8 cellular contexts compared by ENCODE assay signal in the genomic region with DNA sequence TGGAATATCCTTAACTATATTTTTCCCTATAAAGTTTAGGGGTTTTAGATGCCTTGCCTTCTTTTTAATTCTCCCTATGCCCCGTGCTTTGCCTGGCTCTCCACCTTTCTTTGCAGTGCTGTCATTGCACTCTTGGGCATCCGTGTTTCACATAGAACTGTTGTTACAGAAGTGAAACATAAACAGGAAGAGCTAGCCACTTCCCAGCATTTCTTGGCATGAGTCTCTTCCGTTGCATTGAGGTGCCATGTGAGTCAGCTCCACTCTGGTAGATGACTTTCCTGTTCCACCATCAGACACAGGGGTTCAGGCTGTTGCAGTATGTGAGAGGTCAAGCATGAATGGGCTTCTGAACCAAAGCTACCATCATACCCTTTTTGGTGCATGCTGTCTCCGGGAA.
DNase-seq lines count a peak whose midpoint lies in the region; ATAC-seq and TF ChIP-seq lines count a peak whose summit lies in the region.

No MANE protein-coding gene starts in this region.

- H3K9me3 ChIP-seq in right cardiac atrium (ENCODE audit: control insufficient read depth, low read length) (no peaks in the 10 kb centered on the region), thoracic aorta (no peaks in the 10 kb centered on the region)

- peak overlapping the region; percentile 56 for H3K27ac Mint-ChIP-seq in activated naive CD4-positive, alpha-beta T cell treated with anti-CD3 and anti-CD28 coated beads, Interleukin-2, amount 10 ng/mL, durations not matched to agents 7 days and 5 days

- peak; percentile 29 for DNase-seq in activated CD4-positive, alpha-beta T cell treated with anti-CD3 and anti-CD28 coated beads for 48 hours
- no peak for DNase-seq in activated CD4-positive, alpha-beta T cell treated with anti-CD3 and anti-CD28 coated beads, Interleukin-2, amount 50 U/mL, for 1 hour
- peak; percentile 94 for DNase-seq in LHCN-M2 (ENCODE audit: low read depth)
- DNase-seq in activated naive CD4-positive, alpha-beta T cell treated with anti-CD3 and anti-CD28 coated beads, Interleukin-2, amount 10 ng/mL, durations not matched to agents 7 days and 5 days, result peak; percentile 50
- peak in 1 of 3 donors; percentile 32 for DNase-seq in right cardiac atrium
- peak; percentile 15 for DNase-seq in thoracic aorta (ENCODE audit: low spot score)
- DNase-seq in NCI-H446 (lab: John Stamatoyannopoulos, UW), result no peak
- no peak for DNase-seq in retina

- H3K27me3 ChIP-seq in right cardiac atrium (ENCODE audit: control insufficient read depth, insufficient read depth) (no peaks in the 10 kb centered on the region), thoracic aorta (replicated peaks; ENCODE audit: insufficient read depth) (no peaks in the 10 kb centered on the region)

- TF ChIP-seq CTCF in thoracic aorta (IDR thresholded peaks at IDR 0.05), result no peak

- ATAC-seq in right cardiac atrium, result peak; percentile 75 to 93
- ATAC-seq in thoracic aorta (ENCODE audit: insufficient number of reproducible peaks, low FRiP score, low read depth), result peak; percentile 77

- WGBS in right cardiac atrium, result 43% methylated on average over 4 of the region's 4 CpGs

- intact Hi-C loops in right cardiac atrium (cut with DNase I), result no loop called here

- H3K36me3 Mint-ChIP-seq in activated naive CD4-positive, alpha-beta T cell treated with anti-CD3 and anti-CD28 coated beads, Interleukin-2, amount 10 ng/mL, durations not matched to agents 7 days and 5 days, result no peaks in the 10 kb centered on the region

- no peaks in the 10 kb centered on the region for H3K9me3 Mint-ChIP-seq in activated naive CD4-positive, alpha-beta T cell treated with anti-CD3 and anti-CD28 coated beads, Interleukin-2, amount 10 ng/mL, durations not matched to agents 7 days and 5 days

- peaks cover 3% of the 10 kb centered on the region for H3K27me3 Mint-ChIP-seq in activated naive CD4-positive, alpha-beta T cell treated with anti-CD3 and anti-CD28 coated beads, Interleukin-2, amount 10 ng/mL, durations not matched to agents 7 days and 5 days

- CTCF ChIA-PET in activated naive CD4-positive, alpha-beta T cell treated with anti-CD3 and anti-CD28 coated beads, Interleukin-2, amount 10 ng/mL, durations not matched to agents 7 days and 5 days (lab: Charles Lee), result interaction anchor here (0.7 to 2.3 kb wide), 10 partner anchors 9 to 228 kb away, joined by 3 to 19 read pairs (median 6); no protein-coding TSS in a partner anchor

- H3K4me3 Mint-ChIP-seq in activated naive CD4-positive, alpha-beta T cell treated with anti-CD3 and anti-CD28 coated beads, Interleukin-2, amount 10 ng/mL, durations not matched to agents 7 days and 5 days, result peak overlapping the region; percentile 58

- H3K4me1 Mint-ChIP-seq in activated naive CD4-positive, alpha-beta T cell treated with anti-CD3 and anti-CD28 coated beads, Interleukin-2, amount 10 ng/mL, durations not matched to agents 7 days and 5 days, result peaks cover 41% of the 10 kb centered on the region

- H3K27ac ChIP-seq in right cardiac atrium (ENCODE audit: low read length), result no peak overlapping the region
- H3K27ac ChIP-seq in thoracic aorta, result peak overlapping the region; percentile 31 to 59

- no peak overlapping the region for H3K4me3 ChIP-seq in right cardiac atrium (ENCODE audit: low read length)
- peak overlapping the region; percentile 44 for H3K4me3 ChIP-seq in thoracic aorta

- H3K36me3 ChIP-seq in thoracic aorta, result no peaks in the 10 kb centered on the region

- H3K4me1 ChIP-seq in right cardiac atrium (ENCODE audit: control insufficient read depth, insufficient read depth, low read length) (peaks cover 9% of the 10 kb centered on the region), thoracic aorta (ENCODE audit: control insufficient read depth in 1 of 2, low read depth in 2 of 2) (peaks cover 17 to 40% of the 10 kb centered on the region in 2 donors)

Comparison
In these comparisons a context has a peak if more than half of its experiments do, and no peak if none do; other contexts are left out.
1. DNase-seq: peak in activated CD4-positive, alpha-beta T cell treated with anti-CD3 and anti-CD28 coated beads for 48 hours (single experiment), LHCN-M2 (single experiment), activated naive CD4-positive, alpha-beta T cell treated with anti-CD3 and anti-CD28 coated beads, Interleukin-2, amount 10 ng/mL, durations not matched to agents 7 days and 5 days (single experiment) and thoracic aorta (single experiment); none in activated CD4-positive, alpha-beta T cell treated with anti-CD3 and anti-CD28 coated beads, Interleukin-2, amount 50 U/mL, for 1 hour (single experiment), NCI-H446 (0 of 2) and retina (single experiment).